ENCODE assay signal across 8 cellular contexts in the genomic region with DNA sequence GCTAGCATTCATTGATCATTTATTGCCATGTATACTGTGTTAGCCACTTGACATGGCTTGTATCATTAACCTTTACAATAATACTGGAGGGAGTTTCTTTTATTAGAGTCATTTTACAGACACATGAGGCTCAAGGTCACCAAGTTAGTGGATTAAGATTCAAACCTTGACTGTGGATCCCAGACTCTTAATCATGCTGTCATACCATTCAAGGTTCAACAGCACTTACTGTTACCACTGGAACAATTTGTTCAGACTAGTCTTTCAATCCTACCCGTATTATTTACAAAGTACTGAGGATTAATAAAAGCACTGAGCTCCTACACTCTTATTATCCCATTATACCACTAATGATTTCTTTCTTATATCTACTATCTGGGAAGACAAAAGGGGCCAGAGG. TPM values are rescaled to one million over a fixed set of nuclear protein-coding genes. Genes with fewer than 3 reads are reported as not detected.
DNase-seq lines count a peak whose midpoint lies in the region; ATAC-seq, FAIRE-seq and TF ChIP-seq lines count a peak whose summit lies in the region.

No MANE protein-coding gene starts in this region.

- no peak for TF ChIP-seq POLR2A in endothelial cell of umbilical vein (IDR thresholded peaks at IDR 0.05; ENCODE audit: low read depth, low read length)
- TF ChIP-seq POLR2A in ovary (IDR thresholded peaks at IDR 0.05) = no peak

- no peaks in the 10 kb centered on the region for H3K9me3 Mint-ChIP-seq in Caco-2 (ENCODE audit: unreplicated experiment)

- ATAC-seq in HG02885 (IDR thresholded peaks at IDR 0.05; ENCODE audit: poor library complexity, unreplicated experiment) (no peak), HG03196 (IDR thresholded peaks at IDR 0.05; ENCODE audit: unreplicated experiment) (no peak)

- TF ChIP-seq EP300 in ovary (IDR thresholded peaks at IDR 0.05) = no peak

- WGBS in ovary, 3 donors = 4 to 21% (median 17%) methylated on average over 1 of the region's 1 CpG

- peak overlapping the region; percentile 84 for H2AFZ ChIP-seq in endothelial cell of umbilical vein (ENCODE audit: low read depth, low read length)

- intact Hi-C loops in Caco-2 (cut with micrococcal nuclease; ENCODE audit: unreplicated experiment) (loop anchor here (2.0 to 10.0 kb wide), 4 partner anchors 44 to 261 kb away; partner anchors contain the start of gene TMEM39A), endothelial cell of umbilical vein (cut with micrococcal nuclease) (loop anchor here (2.0 kb wide), 2 partner anchors 39 to 97 kb away; partner anchors contain the start of gene ADPRH), ovary (cut with DNase I) (loop anchor here in 3 of 4 donors (10.0 kb wide), 2 partner anchors 101 to 181 kb away; partner anchors contain the start of genes TIMMDC1 (in 3 of the 3) and ADPRH (in 1 of the 3))

- H3K4me3 Mint-ChIP-seq in Caco-2 (ENCODE audit: unreplicated experiment) = peak overlapping the region; percentile 84

- H3K27me3 ChIP-seq in Caco-2 (replicated peaks; ENCODE audit: control insufficient read depth, insufficient read depth, low read length) (no peaks in the 10 kb centered on the region), NT2/D1 (ENCODE audit: insufficient read depth, insufficient read length) (no peaks in the 10 kb centered on the region), endothelial cell of umbilical vein (ENCODE audit: control insufficient read depth in 2 of 2, insufficient read depth in 2 of 2, low read length in 2 of 2) (no peaks in the 10 kb centered on the region), ovary (no peaks in the 10 kb centered on the region)

- peaks cover 4% of the 10 kb centered on the region for H3K79me2 ChIP-seq in endothelial cell of umbilical vein (ENCODE audit: control insufficient read depth, insufficient read depth, low read length)

- CTCF ChIA-PET in Caco-2 (lab: Charles Lee) = no interaction called here
- CTCF ChIA-PET in endothelial cell of umbilical vein (lab: Charles Lee) = interaction anchor here (1.1 to 2.2 kb wide), 9 partner anchors 75 to 435 kb away, joined by 3 to 9 read pairs (median 6); partner anchors contain the start of genes B4GALT4 and TMEM39A

- no peak for DNase-seq in Caco-2
- no peak for DNase-seq in NT2/D1 (ENCODE audit: low read depth, low spot score)
- no peak for DNase-seq in endothelial cell of umbilical vein (ENCODE audit: low read depth, low spot score)
- no peak for DNase-seq in ovary
- DNase-seq in NCI-H2081 treated with DMSO at 0.1 percent for 48 hours (lab: John Stamatoyannopoulos, UW) = no peak
- no peak for DNase-seq in NK-92 (lab: John Stamatoyannopoulos, UW; ENCODE audit: unreplicated experiment)

- H3K4me3 ChIP-seq in Caco-2 (ENCODE audit: low read depth, low read length) (peak overlapping the region; percentile 67), NT2/D1 (ENCODE audit: insufficient read length, low read depth) (peak overlapping the region; percentile 76), endothelial cell of umbilical vein (replicated peaks in 1 of 3; ENCODE audit: insufficient read depth in 1 of 3, low read depth in 1 of 3, low read length in 3 of 3) (peak overlapping the region in 2 of 3 experiments; percentile 75 to 76), ovary (peak overlapping the region; percentile 85)

- dilution Hi-C loops in endothelial cell of umbilical vein (cut with MboI; ENCODE audit: extremely low pct_ligation_motif_present, low sequenced_read_pairs) = no loop called here

- H3K27ac ChIP-seq in endothelial cell of umbilical vein (ENCODE audit: insufficient read depth, low read depth, low read length) = peak overlapping the region; percentile 62
- H3K27ac ChIP-seq in ovary = peak overlapping the region in 1 of 2 donors; percentile 6

- H3K9me1 ChIP-seq in endothelial cell of umbilical vein (replicated peaks; ENCODE audit: control insufficient read depth, extremely low read depth, insufficient read depth, low read length) = no peaks in the 10 kb centered on the region

- no peaks in the 10 kb centered on the region; the same call in 1 of the 2 replicates for H3K36me3 ChIP-seq in Caco-2 (ENCODE audit: control insufficient read depth, insufficient read depth, low read length)
- H3K36me3 ChIP-seq in NT2/D1 (ENCODE audit: insufficient read depth, insufficient read length, low read length) = peaks cover 46% of the 10 kb centered on the region
- peaks cover 0 to 4% of the 10 kb centered on the region in 2 experiments for H3K36me3 ChIP-seq in endothelial cell of umbilical vein (ENCODE audit: control insufficient read depth in 2 of 2, extremely low read depth in 1 of 2, insufficient read depth in 2 of 2, low read length in 2 of 2)
- H3K36me3 ChIP-seq in ovary = no peaks in the 10 kb centered on the region

- peak overlapping the region; percentile 78 for H3K4me2 ChIP-seq in endothelial cell of umbilical vein (ENCODE audit: insufficient read depth, low read length)

- peak overlapping the region; percentile 79 for H3K9ac ChIP-seq in NT2/D1 (ENCODE audit: insufficient read length, low read depth)
- no peak overlapping the region for H3K9ac ChIP-seq in endothelial cell of umbilical vein (replicated peaks; ENCODE audit: extremely low read depth, insufficient read depth, low read length)

- peaks cover 13% of the 10 kb centered on the region for H3K4me1 ChIP-seq in Caco-2
- H3K4me1 ChIP-seq in NT2/D1 (ENCODE audit: insufficient read depth, insufficient read length) = no peaks in the 10 kb centered on the region
- H3K4me1 ChIP-seq in endothelial cell of umbilical vein (ENCODE audit: control insufficient read depth, extremely low read depth, insufficient read depth, low read length) = peaks cover 15% of the 10 kb centered on the region
- H3K4me1 ChIP-seq in ovary (ENCODE audit: insufficient read depth) = peaks cover 2% of the 10 kb centered on the region

- TF ChIP-seq CTCF in Caco-2 (IDR thresholded peaks at IDR 0.05; ENCODE audit: insufficient read depth in 1 of 2, low read depth in 1 of 2, low read length in 1 of 2, severe bottlenecking in 1 of 2, unreplicated experiment in 1 of 2) (no peak), endothelial cell of umbilical vein (IDR thresholded peaks at IDR 0.05; ENCODE audit: extremely low read depth in 1 of 2, insufficient read depth in 1 of 2, low read depth in 1 of 2, low read length in 2 of 2) (no peak), ovary (IDR thresholded peaks at IDR 0.05) (no peak)

- no peaks in the 10 kb centered on the region for H4K20me1 ChIP-seq in endothelial cell of umbilical vein (replicated peaks; ENCODE audit: control insufficient read depth, extremely low read depth, insufficient read depth, low read length)

- no peak for FAIRE-seq in endothelial cell of umbilical vein (lab: Jason Lieb, UNC)

- H3K9me3 ChIP-seq in Caco-2 (no peaks in the 10 kb centered on the region), NT2/D1 (ENCODE audit: insufficient read depth, low read length) (peaks cover 16% of the 10 kb centered on the region; the same call in 1 of the 2 replicates), endothelial cell of umbilical vein (replicated peaks; ENCODE audit: control insufficient read depth, insufficient read depth, low read length) (no peaks in the 10 kb centered on the region), ovary (no peaks in the 10 kb centered on the region)

- H3K4me1 Mint-ChIP-seq in Caco-2 (ENCODE audit: low read depth, unreplicated experiment) = peaks cover 6% of the 10 kb centered on the region

- BruUV-seq in Caco-2 (replicated peaks; lab: Mats Ljungman, UMichigan) = no TSS peak
- BruUV-seq in endothelial cell of umbilical vein (replicated peaks; lab: Mats Ljungman, UMichigan) = no TSS peak

- no peaks in the 10 kb centered on the region for H3K27me3 Mint-ChIP-seq in Caco-2 (ENCODE audit: insufficient read depth, unreplicated experiment)

- peak overlapping the region; percentile 90 for H3K27ac Mint-ChIP-seq in Caco-2 (ENCODE audit: unreplicated experiment)

- peaks cover 18% of the 10 kb centered on the region for H3K36me3 Mint-ChIP-seq in Caco-2 (ENCODE audit: insufficient read depth, unreplicated experiment)

- POLR2A ChIA-PET in Caco-2 (lab: Charles Lee) = interaction anchor here (1.4 to 1.5 kb wide), 2 partner anchors 178 to 419 kb away, joined by 5 to 6 read pairs; partner anchors contain the start of gene TIMMDC1
- POLR2A ChIA-PET in endothelial cell of umbilical vein (lab: Charles Lee) = no interaction called here

RNA-seq across cellular contexts. Expression of gene COX17, which starts 1.2 kb away (rescaled TPM):
- total RNA-seq in Caco-2 (2022) = 43.6 and 44.9 TPM in 2 replicates
- 31.3 and 37.6 TPM in 2 replicates for total RNA-seq in endothelial cell of umbilical vein
- polyA plus RNA-seq in endothelial cell of umbilical vein = 15.3 and 19.8 TPM in 2 replicates
- 29.5 and 31.5 TPM in 2 replicates for polyA plus RNA-seq in endothelial cell of umbilical vein (2011; cell fraction: cytosol; rRNA removed)
- polyA plus RNA-seq in endothelial cell of umbilical vein (2011; cell fraction: nucleus; rRNA removed) = 7.1 and 10.8 TPM in 2 replicates
- 34.2 and 44.9 TPM in 2 replicates for polyA plus RNA-seq in endothelial cell of umbilical vein (2012)
- 9.2 and 9.8 TPM in 2 replicates for polyA minus RNA-seq in endothelial cell of umbilical vein
- polyA minus RNA-seq in endothelial cell of umbilical vein (2011; cell fraction: cytosol; rRNA and poly(A)+ RNA removed) = 19.5 TPM
- 11.0 and 11.2 TPM in 2 replicates for polyA minus RNA-seq in endothelial cell of umbilical vein (2011; cell fraction: nucleus; rRNA and poly(A)+ RNA removed)
- total RNA-seq in ovary = 10 to 100 TPM; 12.4 to 30.6 (median 24.0) TPM
- polyA plus RNA-seq in ovary = 10 to 100 TPM; 26.9 to 42.2 TPM

RNA-seq across cellular contexts. Expression of gene POPDC2, which starts 15.6 kb away (rescaled TPM):
- 0.77 and 1.4 TPM in 2 replicates for total RNA-seq in Caco-2 (2022)
- total RNA-seq in endothelial cell of umbilical vein = 0.66 TPM in 1 of 2 replicates, not detected in the other
- polyA plus RNA-seq in endothelial cell of umbilical vein = 0.57 and 1.3 TPM in 2 replicates
- 0.17 and 0.32 TPM in 2 replicates for polyA plus RNA-seq in endothelial cell of umbilical vein (2011; cell fraction: cytosol; rRNA removed)
- polyA plus RNA-seq in endothelial cell of umbilical vein (2011; cell fraction: nucleus; rRNA removed) = 1.7 and 2.5 TPM in 2 replicates
- polyA plus RNA-seq in endothelial cell of umbilical vein (2012) = 0.15 and 0.43 TPM in 2 replicates
- 0.42 and 1.6 TPM in 2 replicates for polyA minus RNA-seq in endothelial cell of umbilical vein
- polyA minus RNA-seq in endothelial cell of umbilical vein (2011; cell fraction: cytosol; rRNA and poly(A)+ RNA removed) = not detected
- polyA minus RNA-seq in endothelial cell of umbilical vein (2011; cell fraction: nucleus; rRNA and poly(A)+ RNA removed) = 0.67 and 3.5 TPM in 2 replicates
- 1 to 10 TPM in 6 of 7 donors, under 1 TPM in 1; 0.83 to 5.0 (median 2.7) TPM for total RNA-seq in ovary
- polyA plus RNA-seq in ovary = 1 to 10 TPM; 3.0 to 4.6 TPM

RNA-seq across cellular contexts. Expression of gene CFAP91, which starts 26.8 kb away (rescaled TPM):
- total RNA-seq in Caco-2 (2022) (not detected in 2 replicates), endothelial cell of umbilical vein (0.40 and 0.51 TPM in 2 replicates), ovary (10 to 100 TPM in 6 of 7 donors, 1 to 10 TPM in 1; 9.6 to 47.9 (median 16.1) TPM)
- polyA plus RNA-seq in endothelial cell of umbilical vein (0.54 and 1.0 TPM in 2 replicates), ovary (1 to 10 TPM; 5.3 to 7.3 TPM)
- 0.43 and 0.49 TPM in 2 replicates for polyA plus RNA-seq in endothelial cell of umbilical vein (2011; cell fraction: cytosol; rRNA removed)
- 3.8 and 5.8 TPM in 2 replicates for polyA plus RNA-seq in endothelial cell of umbilical vein (2011; cell fraction: nucleus; rRNA removed)
- not detected in 2 replicates for polyA plus RNA-seq in endothelial cell of umbilical vein (2012)
- polyA minus RNA-seq in endothelial cell of umbilical vein = 1.1 and 2.2 TPM in 2 replicates
- not detected for polyA minus RNA-seq in endothelial cell of umbilical vein (2011; cell fraction: cytosol; rRNA and poly(A)+ RNA removed)
- 2.6 and 4.1 TPM in 2 replicates for polyA minus RNA-seq in endothelial cell of umbilical vein (2011; cell fraction: nucleus; rRNA and poly(A)+ RNA removed)
